ENCODE assay signal across 8 cellular contexts in genomic region chr9:75889577-75889976, GRCh38. TPM values are rescaled to one million over a fixed set of nuclear protein-coding genes. Genes with fewer than 3 reads are reported as not detected.
DNase-seq lines count a peak whose midpoint lies in the region; ATAC-seq, FAIRE-seq and TF ChIP-seq lines count a peak whose summit lies in the region.

No MANE protein-coding gene starts in this region.

- H3K4me1 ChIP-seq in keratinocyte (ENCODE audit: control insufficient read depth, extremely low read depth, insufficient read depth, low read length) = peaks cover 17% of the 10 kb centered on the region

- no peaks in the 10 kb centered on the region for H3K36me3 ChIP-seq in keratinocyte (ENCODE audit: control insufficient read depth in 2 of 2, extremely low read depth in 1 of 2, insufficient read depth in 2 of 2, low read length in 2 of 2)

- H3K4me2 ChIP-seq in keratinocyte (ENCODE audit: control insufficient read depth, extremely low read depth, insufficient read depth, low read depth, low read length) = peak overlapping the region; percentile 73

- peaks cover 10% of the 10 kb centered on the region for H3K27me3 ChIP-seq in keratinocyte (ENCODE audit: control insufficient read depth, extremely low read depth, insufficient read depth, low read length)

- dilution Hi-C loops in keratinocyte (cut with MboI; ENCODE audit: extremely low pct_ligation_motif_present, low sequenced_read_pairs) = loop anchor here (25.0 kb wide), 1 partner anchor 627 kb away; no protein-coding TSS in a partner anchor

- no peak for DNase-seq in activated CD8-positive, alpha-beta memory T cell treated with anti-CD3 and anti-CD28 coated beads, Interleukin-2, amount 10 ng/mL, durations not matched to agents 7 days and 5 days
- DNase-seq in activated CD8-positive, alpha-beta memory T cell treated with anti-CD3 and anti-CD28 coated beads, Interleukin-2, amount 50 U/mL, for 4 hours = no peak
- DNase-seq in activated naive CD8-positive, alpha-beta T cell treated with anti-CD3 and anti-CD28 coated beads, Interleukin-2, amount 10 ng/mL, durations not matched to agents 7 days and 5 days = no peak
- no peak for DNase-seq in keratinocyte (ENCODE audit: low read depth, low spot score)
- DNase-seq in substantia nigra (lab: John Stamatoyannopoulos, UW) = peak in 1 of 49 donors; percentile 2
- DNase-seq in AG20443 (ENCODE audit: low spot score) = no peak

- no peaks in the 10 kb centered on the region for H3K79me2 ChIP-seq in keratinocyte (ENCODE audit: control insufficient read depth, insufficient read depth, low read length)

- no peak for ATAC-seq in activated CD8-positive, alpha-beta memory T cell treated with anti-CD3 and anti-CD28 coated beads, Interleukin-2, amount 10 ng/mL, durations not matched to agents 7 days and 5 days
- ATAC-seq in activated naive CD8-positive, alpha-beta T cell treated with anti-CD3 and anti-CD28 coated beads, Interleukin-2, amount 10 ng/mL, durations not matched to agents 7 days and 5 days (ENCODE audit: low read depth) = no peak
- ATAC-seq in GM18907 (IDR thresholded peaks at IDR 0.05; ENCODE audit: unreplicated experiment) (no peak), HG02678 (IDR thresholded peaks at IDR 0.05; ENCODE audit: unreplicated experiment) (no peak)

- H3K27ac Mint-ChIP-seq in activated CD8-positive, alpha-beta memory T cell treated with anti-CD3 and anti-CD28 coated beads, Interleukin-2, amount 10 ng/mL, durations not matched to agents 7 days and 5 days = no peak overlapping the region
- H3K27ac Mint-ChIP-seq in activated naive CD8-positive, alpha-beta T cell treated with anti-CD3 and anti-CD28 coated beads, Interleukin-2, amount 10 ng/mL, durations not matched to agents 7 days and 5 days = peak overlapping the region; percentile 86

- CTCF ChIA-PET in activated CD8-positive, alpha-beta memory T cell treated with anti-CD3 and anti-CD28 coated beads, Interleukin-2, amount 10 ng/mL, durations not matched to agents 7 days and 5 days (lab: Charles Lee) = interaction anchor here (1.2 kb wide), 1 partner anchor 23 kb away, joined by 3 read pairs; no protein-coding TSS in a partner anchor

- FAIRE-seq in keratinocyte (lab: Jason Lieb, UNC) = no peak

- H3K9me3 Mint-ChIP-seq in activated CD8-positive, alpha-beta memory T cell treated with anti-CD3 and anti-CD28 coated beads, Interleukin-2, amount 10 ng/mL, durations not matched to agents 7 days and 5 days (ENCODE audit: low read depth) = no peaks in the 10 kb centered on the region
- no peaks in the 10 kb centered on the region for H3K9me3 Mint-ChIP-seq in activated naive CD8-positive, alpha-beta T cell treated with anti-CD3 and anti-CD28 coated beads, Interleukin-2, amount 10 ng/mL, durations not matched to agents 7 days and 5 days

- H2AFZ ChIP-seq in keratinocyte (ENCODE audit: control insufficient read depth, low read length) = peak overlapping the region; percentile 64

- H3K9me3 ChIP-seq in keratinocyte (ENCODE audit: control insufficient read depth, low read depth, low read length) = no peaks in the 10 kb centered on the region

- H3K9me1 ChIP-seq in keratinocyte (ENCODE audit: control insufficient read depth, extremely low read depth, insufficient read depth, low read length) = no peaks in the 10 kb centered on the region

- peak overlapping the region; percentile 65 for H3K9ac ChIP-seq in keratinocyte (ENCODE audit: control insufficient read depth, extremely low read depth, insufficient read depth, low read length)

- peaks cover 49% of the 10 kb centered on the region for H3K27me3 Mint-ChIP-seq in activated CD8-positive, alpha-beta memory T cell treated with anti-CD3 and anti-CD28 coated beads, Interleukin-2, amount 10 ng/mL, durations not matched to agents 7 days and 5 days
- H3K27me3 Mint-ChIP-seq in activated naive CD8-positive, alpha-beta T cell treated with anti-CD3 and anti-CD28 coated beads, Interleukin-2, amount 10 ng/mL, durations not matched to agents 7 days and 5 days = no peaks in the 10 kb centered on the region

- H3K27ac ChIP-seq in keratinocyte (ENCODE audit: control insufficient read depth, insufficient read depth, low read length) (peak overlapping the region; percentile 63), substantia nigra (ENCODE audit: low read depth, low read length, poor library complexity, severe bottlenecking) (peak overlapping the region; percentile 70)

- peak overlapping the region; percentile 79 for H3K4me3 Mint-ChIP-seq in activated CD8-positive, alpha-beta memory T cell treated with anti-CD3 and anti-CD28 coated beads, Interleukin-2, amount 10 ng/mL, durations not matched to agents 7 days and 5 days
- H3K4me3 Mint-ChIP-seq in activated naive CD8-positive, alpha-beta T cell treated with anti-CD3 and anti-CD28 coated beads, Interleukin-2, amount 10 ng/mL, durations not matched to agents 7 days and 5 days = peak overlapping the region; percentile 90

- H3K4me1 Mint-ChIP-seq in activated CD8-positive, alpha-beta memory T cell treated with anti-CD3 and anti-CD28 coated beads, Interleukin-2, amount 10 ng/mL, durations not matched to agents 7 days and 5 days = peaks cover 14% of the 10 kb centered on the region
- peaks cover 29% of the 10 kb centered on the region for H3K4me1 Mint-ChIP-seq in activated naive CD8-positive, alpha-beta T cell treated with anti-CD3 and anti-CD28 coated beads, Interleukin-2, amount 10 ng/mL, durations not matched to agents 7 days and 5 days

- H4K20me1 ChIP-seq in keratinocyte (ENCODE audit: control insufficient read depth, extremely low read depth, insufficient read depth, low read length) = no peaks in the 10 kb centered on the region

- POLR2A ChIA-PET in activated naive CD8-positive, alpha-beta T cell treated with anti-CD3 and anti-CD28 coated beads, Interleukin-2, amount 10 ng/mL, durations not matched to agents 7 days and 5 days (lab: Charles Lee) = interaction anchor here (0.7 to 1.6 kb wide), 3 partner anchors 132 to 505 kb away, joined by 3 to 7 read pairs (median 3); partner anchors contain the start of gene RFK

- no peak for TF ChIP-seq CTCF in keratinocyte (optimal IDR thresholded peaks at IDR 0.05 in 1 of 3, IDR thresholded peaks at IDR 0.05 in 1 of 3, conservative IDR thresholded peaks at IDR 0.05 in 1 of 3; ENCODE audit: extremely low read depth in 1 of 3, insufficient read depth in 2 of 3, low read length in 3 of 3)

- peak overlapping the region; percentile 64 to 83 (median 74) for H3K4me3 ChIP-seq in keratinocyte (ENCODE audit: control insufficient read depth in 2 of 3, extremely low read depth in 1 of 3, insufficient read depth in 2 of 3, low read depth in 1 of 3, low read length in 3 of 3)

- no peaks in the 10 kb centered on the region for H3K36me3 Mint-ChIP-seq in activated CD8-positive, alpha-beta memory T cell treated with anti-CD3 and anti-CD28 coated beads, Interleukin-2, amount 10 ng/mL, durations not matched to agents 7 days and 5 days
- no peaks in the 10 kb centered on the region for H3K36me3 Mint-ChIP-seq in activated naive CD8-positive, alpha-beta T cell treated with anti-CD3 and anti-CD28 coated beads, Interleukin-2, amount 10 ng/mL, durations not matched to agents 7 days and 5 days

RNA-seq across cellular contexts. Expression of gene PCSK5, which starts 0.9 kb away (rescaled TPM):
- 1 to 10 TPM; 1.1 to 2.0 TPM for total RNA-seq in activated CD8-positive, alpha-beta memory T cell treated with anti-CD3 and anti-CD28 coated beads, Interleukin-2, amount 10 ng/mL, durations not matched to agents 7 days and 5 days
- total RNA-seq in activated naive CD8-positive, alpha-beta T cell treated with anti-CD3 and anti-CD28 coated beads, Interleukin-2, amount 10 ng/mL, durations not matched to agents 7 days and 5 days = 1 to 10 TPM; 6.0 to 7.1 TPM
- polyA plus RNA-seq in keratinocyte = 1.5 to 2.4 TPM (median 1.9 TPM) in 3 replicates
- 0.91 TPM for polyA plus RNA-seq in keratinocyte (2011; ENCODE audit: low read depth)
- 0.53 and 0.84 TPM in 2 replicates for polyA plus RNA-seq in keratinocyte (2011; cell fraction: cytosol; rRNA removed)
- 4.2 and 4.7 TPM in 2 replicates for polyA plus RNA-seq in keratinocyte (2011; cell fraction: nucleus; rRNA removed)
- 1.3 and 2.1 TPM in 2 replicates for polyA plus RNA-seq in keratinocyte (2012; ENCODE audit: low replicate concordance)
- polyA minus RNA-seq in keratinocyte = 5.2 to 8.3 TPM (median 5.7 TPM) in 3 replicates
- 1.7 TPM for polyA minus RNA-seq in keratinocyte (2011; cell fraction: cytosol; rRNA and poly(A)+ RNA removed)
- 9.2 and 12.7 TPM in 2 replicates for polyA minus RNA-seq in keratinocyte (2011; cell fraction: nucleus; rRNA and poly(A)+ RNA removed)
